In genomic region chr22:44706488-44706887, GRCh38 we compare ENCODE assay signal across 24 cellular contexts. TPM values are rescaled to one million over a fixed set of nuclear protein-coding genes. Genes with fewer than 3 reads are reported as not detected.
A peak's percentile ranks its signal among the peaks of the same experiment; 100 is the strongest.
DNase-seq lines count a peak whose midpoint lies in the region; ATAC-seq and TF ChIP-seq lines count a peak whose summit lies in the region.
"Had no signal": no experiment of that assay in that cellular context is flagged by ENCODE, and none has a peak within 500 bp of the region (broad histone marks: within the 10 kb centered on the region; RNA-seq: fewer than 3 reads in every experiment).

No MANE protein-coding gene starts in this region.

- no peaks in the 10 kb centered on the region for H3K9me3 Mint-ChIP-seq in CD8-positive, alpha-beta memory T cell
- H3K9me3 Mint-ChIP-seq in effector memory CD8-positive, alpha-beta T cell: no peaks in the 10 kb centered on the region
- H3K9me3 Mint-ChIP-seq in nephron: no peaks in the 10 kb centered on the region
- H3K9me3 Mint-ChIP-seq in stimulated activated effector memory CD8-positive, alpha-beta T cell treated with anti-CD3 and anti-CD28 coated beads, Interleukin-12 subunit alpha, Interleukin-12 subunit beta, amount 100 ng/mL, for 72 hours: no peaks in the 10 kb centered on the region
- H3K9me3 Mint-ChIP-seq: CD4-positive, CD25-positive, alpha-beta regulatory T cell; CD8-positive, alpha-beta T cell; GM23338; H9; HFFc6 had no signal

- no peak for TF ChIP-seq CTCF in nephron (IDR thresholded peaks at IDR 0.05; ENCODE audit: unreplicated experiment in 3 of 3)
- TF ChIP-seq CTCF in prostate gland (IDR thresholded peaks at IDR 0.05): no peak
- TF ChIP-seq CTCF in A673 (conservative IDR thresholded peaks at IDR 0.05; ENCODE audit: low read depth, low read length): no peak

- 78% methylated on average over 7 of the region's 8 CpGs for WGBS in prostate gland

- intact Hi-C loops in prostate gland (cut with DNase I): no loop called here
- intact Hi-C loops in A673 (cut with micrococcal nuclease; ENCODE audit: unreplicated experiment): no loop called here

- H3K27ac ChIP-seq in CD8-positive, alpha-beta memory T cell (ENCODE audit: low read depth, low read length): no peak overlapping the region
- no peak overlapping the region for H3K27ac ChIP-seq in prostate gland
- no peak overlapping the region for H3K27ac ChIP-seq in A673 (ENCODE audit: low read depth, low read length, poor library complexity, severe bottlenecking)
- H3K27ac ChIP-seq: C4-2B had no signal

- ATAC-seq in effector memory CD8-positive, alpha-beta T cell (replicated peaks): no peak
- no peak for ATAC-seq in stimulated activated effector memory CD8-positive, alpha-beta T cell treated with anti-CD3 and anti-CD28 coated beads, Interleukin-12 subunit alpha, Interleukin-12 subunit beta, amount 100 ng/mL, for 72 hours
- ATAC-seq in HG03457 (IDR thresholded peaks at IDR 0.05; ENCODE audit: unreplicated experiment): no peak
- ATAC-seq: CD8-positive, alpha-beta T cell; GM12878; GM23338; HCT116 had no signal

- DNase-seq in CD8-positive, alpha-beta memory T cell: no peak
- no peak for DNase-seq in effector memory CD8-positive, alpha-beta T cell
- DNase-seq in stimulated activated effector memory CD8-positive, alpha-beta T cell treated with anti-CD3 and anti-CD28 coated beads, Interleukin-12 subunit alpha, Interleukin-12 subunit beta, amount 100 ng/mL, for 72 hours (ENCODE audit: low spot score in 2 of 2): no peak
- DNase-seq in prostate gland (ENCODE audit: low spot score) (no peak), AG08395 (ENCODE audit: low spot score) (no peak), A673 (ENCODE audit: low spot score) (no peak)
- DNase-seq: AML-193; CD4-positive, CD25-positive, alpha-beta regulatory T cell; DMS 273 treated with DMSO at 0.1 percent for 48 hours; DMS79; EL; GDM1; H9; HFFc6 had no signal

- TF ChIP-seq POLR2A in prostate gland (IDR thresholded peaks at IDR 0.05): no peak

- peaks cover 0 to 1% of the 10 kb centered on the region in 2 donors for H3K27me3 Mint-ChIP-seq in CD8-positive, alpha-beta memory T cell
- no peaks in the 10 kb centered on the region for H3K27me3 Mint-ChIP-seq in effector memory CD8-positive, alpha-beta T cell
- H3K27me3 Mint-ChIP-seq in nephron (ENCODE audit: low read depth): peaks cover 5% of the 10 kb centered on the region
- H3K27me3 Mint-ChIP-seq: CD4-positive, CD25-positive, alpha-beta regulatory T cell had no signal

- H3K4me1 Mint-ChIP-seq in CD8-positive, alpha-beta memory T cell: peaks cover 58 to 77% (median 65%) of the 10 kb centered on the region in 3 donors
- peaks cover 46 to 68% of the 10 kb centered on the region in 2 donors for H3K4me1 Mint-ChIP-seq in effector memory CD8-positive, alpha-beta T cell (ENCODE audit: low read depth in 2 of 2)
- H3K4me1 Mint-ChIP-seq in nephron: peaks cover 48% of the 10 kb centered on the region
- H3K4me1 Mint-ChIP-seq in stimulated activated effector memory CD8-positive, alpha-beta T cell treated with anti-CD3 and anti-CD28 coated beads, Interleukin-12 subunit alpha, Interleukin-12 subunit beta, amount 100 ng/mL, for 72 hours: peaks cover 81% of the 10 kb centered on the region

- peaks cover 0 to 15% (median 2%) of the 10 kb centered on the region in 3 donors for H3K36me3 Mint-ChIP-seq in CD8-positive, alpha-beta memory T cell
- peaks cover 62% of the 10 kb centered on the region for H3K36me3 Mint-ChIP-seq in effector memory CD8-positive, alpha-beta T cell (ENCODE audit: insufficient read depth)
- H3K36me3 Mint-ChIP-seq in nephron (ENCODE audit: low read depth): peaks cover 4% of the 10 kb centered on the region
- peaks cover 23% of the 10 kb centered on the region for H3K36me3 Mint-ChIP-seq in stimulated activated effector memory CD8-positive, alpha-beta T cell treated with anti-CD3 and anti-CD28 coated beads, Interleukin-12 subunit alpha, Interleukin-12 subunit beta, amount 100 ng/mL, for 72 hours

- H3K27me3 ChIP-seq in CD8-positive, alpha-beta memory T cell (ENCODE audit: insufficient read depth, low read length, poor library complexity, severe bottlenecking): no peaks in the 10 kb centered on the region
- H3K27me3 ChIP-seq in prostate gland (replicated peaks; ENCODE audit: insufficient read depth) (no peaks in the 10 kb centered on the region), A673 (replicated peaks; ENCODE audit: insufficient read depth, low read depth, low read length, poor library complexity) (no peaks in the 10 kb centered on the region)

- no peak overlapping the region for H3K4me3 ChIP-seq in CD8-positive, alpha-beta memory T cell (ENCODE audit: low read length)
- H3K4me3 ChIP-seq in prostate gland: no peak overlapping the region
- no peak overlapping the region for H3K4me3 ChIP-seq in A673 (ENCODE audit: low read depth, low read length, poor library complexity, severe bottlenecking)
- H3K4me3 ChIP-seq: GM12878, GM23338 had no signal

- no peaks in the 10 kb centered on the region for H3K9me3 ChIP-seq in CD8-positive, alpha-beta memory T cell (ENCODE audit: low read length)
- H3K9me3 ChIP-seq in prostate gland (no peaks in the 10 kb centered on the region), A673 (ENCODE audit: low read depth, low read length, poor library complexity, severe bottlenecking) (no peaks in the 10 kb centered on the region)
- H3K9me3 ChIP-seq: BE2C had no signal

- H3K36me3 ChIP-seq in CD8-positive, alpha-beta memory T cell (ENCODE audit: insufficient read depth, low read length): no peaks in the 10 kb centered on the region
- H3K36me3 ChIP-seq in prostate gland (no peaks in the 10 kb centered on the region), A673 (ENCODE audit: insufficient read depth, low read length, poor library complexity, severe bottlenecking) (no peaks in the 10 kb centered on the region)
- H3K36me3 ChIP-seq: BE2C had no signal

- peak overlapping the region in 5 of 7 donors; percentile 8 to 86 (median 69) for H3K4me3 Mint-ChIP-seq in CD8-positive, alpha-beta memory T cell
- peak overlapping the region; percentile 21 to 88 for H3K4me3 Mint-ChIP-seq in effector memory CD8-positive, alpha-beta T cell
- H3K4me3 Mint-ChIP-seq in nephron: peak overlapping the region in 2 of 3 experiments; percentile 24 to 50
- H3K4me3 Mint-ChIP-seq in stimulated activated effector memory CD8-positive, alpha-beta T cell treated with anti-CD3 and anti-CD28 coated beads, Interleukin-12 subunit alpha, Interleukin-12 subunit beta, amount 100 ng/mL, for 72 hours: peak overlapping the region; percentile 75
- H3K4me3 Mint-ChIP-seq: CD8-positive, alpha-beta T cell; GM23338; H9; HFFc6 had no signal

- POLR2A ChIA-PET in CD8-positive, alpha-beta memory T cell (lab: Charles Lee): no interaction called here
- POLR2A ChIA-PET in A673 (lab: Charles Lee; ENCODE audit: low non-redundant PET): no interaction called here

- H3K4me1 ChIP-seq in CD8-positive, alpha-beta memory T cell (ENCODE audit: insufficient read depth, low read length): peaks cover 55% of the 10 kb centered on the region
- H3K4me1 ChIP-seq in prostate gland (replicated peaks): no peaks in the 10 kb centered on the region
- H3K4me1 ChIP-seq in A673 (ENCODE audit: insufficient read depth, low read length, poor library complexity, severe bottlenecking): peaks cover 3% of the 10 kb centered on the region

- no TSS peak for BruUV-seq in A673 (replicated peaks; lab: Mats Ljungman, UMichigan)

- CTCF ChIA-PET in CD8-positive, alpha-beta memory T cell (lab: Charles Lee): interaction anchor here (2.0 to 6.7 kb wide), 3 partner anchors 9 to 29 kb away, joined by 6 to 26 read pairs (median 18); no protein-coding TSS in a partner anchor
- CTCF ChIA-PET in A673 (lab: Charles Lee): no interaction called here

- peak overlapping the region in 5 of 8 donors; percentile 51 to 97 (median 91) for H3K27ac Mint-ChIP-seq in CD8-positive, alpha-beta memory T cell
- H3K27ac Mint-ChIP-seq in effector memory CD8-positive, alpha-beta T cell: peak overlapping the region in 1 of 2 donors; percentile 96
- H3K27ac Mint-ChIP-seq in nephron: peak overlapping the region in 2 of 3 experiments; percentile 70 to 84
- peak overlapping the region; percentile 94 for H3K27ac Mint-ChIP-seq in stimulated activated effector memory CD8-positive, alpha-beta T cell treated with anti-CD3 and anti-CD28 coated beads, Interleukin-12 subunit alpha, Interleukin-12 subunit beta, amount 100 ng/mL, for 72 hours
- H3K27ac Mint-ChIP-seq: GM23338, HFFc6 had no signal

RNA-seq across cellular contexts. Expression of gene PRR5, which starts 4.5 kb away (rescaled TPM):
- 10 to 100 TPM; 26.4 to 29.9 TPM for total RNA-seq in CD8-positive, alpha-beta memory T cell
- 175 TPM for polyA plus RNA-seq in CD8-positive, alpha-beta memory T cell
- 10 to 100 TPM; 47.8 to 56.5 TPM for total RNA-seq in prostate gland
- 15.6 and 17.9 TPM in 2 replicates for total RNA-seq in A673 (2021)

RNA-seq across cellular contexts. Expression of gene ARHGAP8, which starts 45.9 kb away (rescaled TPM):
- total RNA-seq in CD8-positive, alpha-beta memory T cell: under 1 TPM; 0.42 to 0.49 TPM
- not detected for polyA plus RNA-seq in CD8-positive, alpha-beta memory T cell
- total RNA-seq in prostate gland (10 to 100 TPM; 34.6 to 64.5 TPM), A673 (2021) (0.31 TPM in 1 of 2 replicates, not detected in the other)
- total RNA-seq: A172, GM12878, H4, HFFc6 had no signal

Comparison
In these comparisons a context has a peak if more than half of its experiments do, and no peak if none do; other contexts are left out.
1. RNA of gene ARHGAP8, which starts 45.9 kb away (total RNA-seq): 34.6 to 64.5 TPM in prostate gland; 0.42 to 0.49 TPM in CD8-positive, alpha-beta memory T cell and 0.31 TPM in A673; every median in the first group is over 10 times any median in the second.
2. Peak in every context shown above with its lines, with median percentiles within 50 percentile points of each other: H3K4me3 Mint-ChIP-seq.